ENCODE assay signal across 27 cellular contexts in the genomic region with DNA sequence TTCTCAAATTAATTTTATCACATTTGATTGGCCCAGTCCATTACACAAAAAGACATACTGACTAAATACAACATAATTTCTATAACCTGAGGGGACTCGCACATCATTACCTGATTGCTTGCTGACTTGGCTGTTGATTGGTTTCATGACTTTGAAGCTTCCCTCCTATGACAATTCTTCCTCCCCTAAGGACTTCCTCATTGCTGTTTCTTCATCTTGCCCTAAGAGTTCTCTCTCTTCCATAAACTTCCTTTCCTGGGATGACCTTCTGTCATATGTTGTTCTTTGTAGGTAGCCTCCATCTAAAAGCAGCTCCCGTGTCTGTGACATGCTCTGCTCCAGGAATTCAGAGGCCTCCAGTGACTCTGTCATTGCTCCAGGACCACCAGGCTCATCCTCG.
"Had no signal": no experiment of that assay in that cellular context is flagged by ENCODE, and none has a peak within 500 bp of the region (broad histone marks: within the 10 kb centered on the region; RNA-seq: fewer than 3 reads in every experiment).

No MANE protein-coding gene starts in this region.

- DNase-seq: activated B cell treated with CpG ODN at 0.5 μM for 24 hours; activated CD4-positive, alpha-beta T cell treated with anti-CD3 and anti-CD28 coated beads for 1 hour; activated CD4-positive, alpha-beta T cell treated with anti-CD3 and anti-CD28 coated beads, Interleukin-2, amount 10 ng/mL, durations not matched to agents 24 days and 14 days; activated CD4-positive, alpha-beta T cell treated with anti-CD3 and anti-CD28 coated beads, Interleukin-2, amount 50 U/mL, for 48 hours; activated CD8-positive, alpha-beta memory T cell treated with anti-CD3 and anti-CD28 coated beads for 24 hours; activated effector memory CD4-positive, alpha-beta T cell treated with anti-CD3 and anti-CD28 coated beads, Interleukin-2, amount 50 U/mL, for 16 hours; activated naive CD4-positive, alpha-beta T cell treated with Interleukin-2 at 50 U/mL for 16 hours; activated naive CD8-positive, alpha-beta T cell treated with anti-CD3 and anti-CD28 coated beads, Interleukin-2, amount 50 U/mL, for 24 hours; activated T-cell treated with anti-CD3 and anti-CD28 coated beads, Interleukin-2, amount 50 U/mL, for 4 hours; amniotic stem cell; body of pancreas; Karpas-422; MM.1S; NCI-H1092; NCI-H1417; NCI-H1930; NCI-H2171; NCI-H2227 treated with DMSO at 0.1 percent for 48 hours; NCI-H526; NCI-H774; PC-9; SHP77 treated with DMSO at 0.1 percent for 48 hours; SW 1271 had no signal

- H3K4me1 ChIP-seq: ascending aorta, body of pancreas had no signal

- H2AFZ ChIP-seq: PC-9 had no signal

- H3K27me3 ChIP-seq: ascending aorta, body of pancreas had no signal

- H3K4me1 Mint-ChIP-seq: activated B cell treated with CpG ODN at 0.5 μM for 24 hours; activated CD4-positive, alpha-beta T cell treated with anti-CD3 and anti-CD28 coated beads, Interleukin-2, amount 10 ng/mL, durations not matched to agents 24 days and 14 days; activated naive CD8-positive, alpha-beta T cell treated with anti-CD3 and anti-CD28 coated beads, Interleukin-2, amount 50 U/mL, for 24 hours; central memory CD8-positive, alpha-beta T cell had no signal

- H3K4me3 ChIP-seq: ascending aorta, body of pancreas, PC-9, SK-N-MC had no signal

- H3K4me3 Mint-ChIP-seq: activated B cell treated with CpG ODN at 0.5 μM for 24 hours; activated CD4-positive, alpha-beta T cell treated with anti-CD3 and anti-CD28 coated beads, Interleukin-2, amount 10 ng/mL, durations not matched to agents 24 days and 14 days; activated naive CD8-positive, alpha-beta T cell treated with anti-CD3 and anti-CD28 coated beads, Interleukin-2, amount 50 U/mL, for 24 hours; activated T-cell treated with anti-CD3 and anti-CD28 coated beads, Interleukin-2, amount 50 U/mL, for 4 hours; central memory CD8-positive, alpha-beta T cell had no signal

- H3K27ac Mint-ChIP-seq: activated B cell treated with CpG ODN at 0.5 μM for 24 hours; activated CD4-positive, alpha-beta T cell treated with anti-CD3 and anti-CD28 coated beads, Interleukin-2, amount 10 ng/mL, durations not matched to agents 24 days and 14 days; activated naive CD4-positive, alpha-beta T cell treated with anti-CD3 and anti-CD28 coated beads, Interleukin-2, amount 50 U/mL, for 72 hours; activated naive CD8-positive, alpha-beta T cell treated with anti-CD3 and anti-CD28 coated beads, Interleukin-2, amount 50 U/mL, for 24 hours had no signal

- H3K36me3 Mint-ChIP-seq: activated naive CD4-positive, alpha-beta T cell treated with anti-CD3 and anti-CD28 coated beads, Interleukin-2, amount 50 U/mL, for 72 hours had no signal

- H3K27me3 Mint-ChIP-seq: activated B cell treated with CpG ODN at 0.5 μM for 24 hours; activated CD4-positive, alpha-beta T cell treated with anti-CD3 and anti-CD28 coated beads, Interleukin-2, amount 10 ng/mL, durations not matched to agents 24 days and 14 days; activated naive CD8-positive, alpha-beta T cell treated with anti-CD3 and anti-CD28 coated beads, Interleukin-2, amount 50 U/mL, for 24 hours; central memory CD8-positive, alpha-beta T cell had no signal

- H3K9me3 ChIP-seq: ascending aorta, body of pancreas had no signal

- H3K27ac ChIP-seq: ascending aorta, body of pancreas, PC-9, SK-N-MC had no signal

- H3K4me2 ChIP-seq: PC-9 had no signal

- ATAC-seq: activated naive CD4-positive, alpha-beta T cell treated with anti-CD3 and anti-CD28 coated beads, Interleukin-2, amount 50 U/mL, for 72 hours; activated naive CD8-positive, alpha-beta T cell treated with anti-CD3 and anti-CD28 coated beads, Interleukin-2, amount 50 U/mL, for 24 hours; activated T-cell treated with anti-CD3 and anti-CD28 coated beads, Interleukin-2, amount 50 U/mL, for 4 hours; body of pancreas had no signal
